16 cellular contexts compared by ENCODE assay signal in genomic region chr3:48711727-48712126, GRCh38. TPM values are rescaled to one million over a fixed set of nuclear protein-coding genes. Genes with fewer than 3 reads are reported as not detected.
DNase-seq lines count a peak whose midpoint lies in the region; ATAC-seq and TF ChIP-seq lines count a peak whose summit lies in the region.
"Had no signal": no experiment of that assay in that cellular context is flagged by ENCODE, and none has a peak within 500 bp of the region (broad histone marks: within the 10 kb centered on the region; RNA-seq: fewer than 3 reads in every experiment).

No MANE protein-coding gene starts in this region.

- H3K9me3 Mint-ChIP-seq in activated CD8-positive, alpha-beta T cell treated with anti-CD3 and anti-CD28 coated beads for 36 hours = no peaks in the 10 kb centered on the region
- H3K9me3 Mint-ChIP-seq: activated T-helper 1 cell treated with anti-CD3 and anti-CD28 coated beads, Interleukin-12 subunit alpha, Interleukin-12 subunit beta, Interleukin-2, Interleukin-4 antibody, amounts not matched to agents 30 ng/mL and 10 ng/mL and 1 ng/mL, durations not matched to agents 14 hours and 24 hours and 36 hours had no signal

- POLR2A ChIA-PET in activated CD8-positive, alpha-beta T cell treated with anti-CD3 and anti-CD28 coated beads for 36 hours (lab: Charles Lee) = interaction anchor here (1.9 kb wide), 1 partner anchor 10 kb away, joined by 4 read pairs; no protein-coding TSS in a partner anchor

- no peak overlapping the region for H3K4me3 Mint-ChIP-seq in activated CD8-positive, alpha-beta T cell treated with anti-CD3 and anti-CD28 coated beads for 36 hours
- H3K4me3 Mint-ChIP-seq: activated T-helper 1 cell treated with anti-CD3 and anti-CD28 coated beads, Interleukin-12 subunit alpha, Interleukin-12 subunit beta, Interleukin-2, Interleukin-4 antibody, amounts not matched to agents 30 ng/mL and 10 ng/mL and 1 ng/mL, durations not matched to agents 14 hours and 24 hours and 36 hours had no signal

- H3K4me1 ChIP-seq in left lung = peaks cover 24 to 65% of the 10 kb centered on the region in 2 donors

- CTCF ChIA-PET in activated CD8-positive, alpha-beta T cell treated with anti-CD3 and anti-CD28 coated beads for 36 hours (lab: Charles Lee) = no interaction called here

- no peak for TF ChIP-seq CTCF in activated CD8-positive, alpha-beta T cell treated with anti-CD3 and anti-CD28 coated beads for 36 hours (IDR thresholded peaks at IDR 0.05)
- TF ChIP-seq CTCF in left lung (IDR thresholded peaks at IDR 0.05) = no peak

- intact Hi-C loops in activated CD8-positive, alpha-beta T cell treated with anti-CD3 and anti-CD28 coated beads for 36 hours (cut with micrococcal nuclease) = no loop called here
- intact Hi-C loops in left lung (cut with DNase I) = no loop called here

- no peak for ATAC-seq in activated CD8-positive, alpha-beta T cell treated with anti-CD3 and anti-CD28 coated beads for 36 hours
- peak; percentile 27 for ATAC-seq in left lung
- ATAC-seq: pancreas had no signal

- no peaks in the 10 kb centered on the region for H3K27me3 ChIP-seq in left lung
- H3K27me3 ChIP-seq: pancreas, spleen had no signal

- peaks cover 66% of the 10 kb centered on the region for H3K4me1 Mint-ChIP-seq in activated CD8-positive, alpha-beta T cell treated with anti-CD3 and anti-CD28 coated beads for 36 hours (ENCODE audit: low read depth)

- DNase-seq in A172 (ENCODE audit: low spot score) (peak; percentile 12), DMS79 treated with DMSO at 0.1 percent for 48 hours (lab: John Stamatoyannopoulos, UW) (peak; percentile 33), left lung (no peak), germinal center (ENCODE audit: low spot score) (no peak), NCI-H187 treated with DMSO at 0.1 percent for 48 hours (lab: John Stamatoyannopoulos, UW) (no peak), RPMI8226 (no peak), iPS-NIHi11 (ENCODE audit: low spot score) (no peak)
- DNase-seq in activated CD8-positive, alpha-beta T cell treated with anti-CD3 and anti-CD28 coated beads for 36 hours = no peak
- DNase-seq: activated CD4-positive, alpha-beta T cell treated with anti-CD3 and anti-CD28 coated beads for 1 hour; effector CD8-positive, alpha-beta T cell; NCI-H146; NCI-H510A; pancreas; spleen; SW 1271 had no signal

- H3K36me3 Mint-ChIP-seq in activated CD8-positive, alpha-beta T cell treated with anti-CD3 and anti-CD28 coated beads for 36 hours (ENCODE audit: low read depth) = peaks cover 35% of the 10 kb centered on the region

- no peak overlapping the region for H3K4me3 ChIP-seq in left lung
- H3K4me3 ChIP-seq: pancreas, spleen had no signal

- H3K9me3 ChIP-seq in left lung = no peaks in the 10 kb centered on the region
- H3K9me3 ChIP-seq: pancreas, spleen had no signal

- no peaks in the 10 kb centered on the region for H3K27me3 Mint-ChIP-seq in activated CD8-positive, alpha-beta T cell treated with anti-CD3 and anti-CD28 coated beads for 36 hours

- H3K36me3 ChIP-seq in left lung = peaks cover 0 to 54% of the 10 kb centered on the region in 2 donors

- H3K27ac Mint-ChIP-seq in activated CD8-positive, alpha-beta T cell treated with anti-CD3 and anti-CD28 coated beads for 36 hours = peak overlapping the region; percentile 78
- H3K27ac Mint-ChIP-seq: activated T-helper 1 cell treated with anti-CD3 and anti-CD28 coated beads, Interleukin-12 subunit alpha, Interleukin-12 subunit beta, Interleukin-2, Interleukin-4 antibody, amounts not matched to agents 30 ng/mL and 10 ng/mL and 1 ng/mL, durations not matched to agents 14 hours and 24 hours and 36 hours had no signal

- no peak overlapping the region for H3K27ac ChIP-seq in left lung
- H3K27ac ChIP-seq: pancreas, spleen had no signal

RNA-seq across cellular contexts. Expression of gene IP6K2, which starts 5.3 kb away (rescaled TPM):
- 64.1 and 73.4 TPM in 2 replicates for total RNA-seq in A172 (2014; rRNA removed; shearing (Covaris generic))
- 10 to 100 TPM; 47.7 to 48.0 TPM for total RNA-seq in activated CD8-positive, alpha-beta T cell treated with anti-CD3 and anti-CD28 coated beads for 36 hours
- total RNA-seq in left lung = 10 to 100 TPM; 58.6 to 74.5 TPM

RNA-seq across cellular contexts. Expression of gene NCKIPSD, which starts 26.0 kb away (rescaled TPM):
- total RNA-seq in A172 (2014; rRNA removed; shearing (Covaris generic)) = 23.6 and 37.7 TPM in 2 replicates
- total RNA-seq in activated CD8-positive, alpha-beta T cell treated with anti-CD3 and anti-CD28 coated beads for 36 hours = 10 to 100 TPM; 69.7 to 73.8 TPM
- total RNA-seq in left lung = 10 to 100 TPM; 15.6 to 16.0 TPM

RNA-seq across cellular contexts. Expression of gene CELSR3, which starts 49.0 kb away (rescaled TPM):
- 4.9 and 5.8 TPM in 2 replicates for total RNA-seq in A172 (2014; rRNA removed; shearing (Covaris generic))
- 10 to 100 TPM; 15.8 to 17.8 TPM for total RNA-seq in activated CD8-positive, alpha-beta T cell treated with anti-CD3 and anti-CD28 coated beads for 36 hours
- total RNA-seq in left lung = 1 to 10 TPM in 1 of 2 donors, under 1 TPM in 1; 0.93 to 1.2 TPM

Comparison
In these comparisons a context has a peak if more than half of its experiments do, and no peak if none do; other contexts are left out.
1. DNase-seq: peak in A172 (single experiment) and DMS79 treated with DMSO at 0.1 percent for 48 hours (single experiment); none in activated CD8-positive, alpha-beta T cell treated with anti-CD3 and anti-CD28 coated beads for 36 hours (single experiment), left lung (0 of 2), germinal center (single experiment), NCI-H187 treated with DMSO at 0.1 percent for 48 hours (single experiment), RPMI8226 (single experiment) and iPS-NIHi11 (single experiment).